ENCODE assay signal across 25 cellular contexts in the genomic region with DNA sequence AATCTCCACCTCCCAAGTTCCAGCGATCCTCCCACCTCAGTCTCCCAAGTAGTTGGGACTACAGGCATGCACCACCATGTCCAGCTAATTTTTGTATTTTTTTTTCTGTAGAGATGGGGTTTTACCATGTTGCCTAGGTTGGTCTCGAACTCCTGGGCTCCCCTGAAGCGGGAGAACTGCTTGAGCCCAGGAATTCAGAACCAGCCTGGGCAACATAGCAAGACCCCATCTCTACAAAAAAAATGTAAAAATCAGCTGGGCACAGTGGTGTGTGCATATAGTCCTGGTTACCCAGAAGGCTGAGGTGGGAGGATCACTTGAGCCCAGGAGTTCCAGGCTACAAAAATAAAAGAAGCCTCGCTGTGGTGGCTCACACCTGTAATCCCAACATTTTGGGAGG. TPM values are rescaled to one million over a fixed set of nuclear protein-coding genes. Genes with fewer than 3 reads are reported as not detected.
A peak's percentile ranks its signal among the peaks of the same experiment; 100 is the strongest.
DNase-seq lines count a peak whose midpoint lies in the region; ATAC-seq, FAIRE-seq and TF ChIP-seq lines count a peak whose summit lies in the region.
"Had no signal": no experiment of that assay in that cellular context is flagged by ENCODE, and none has a peak within 500 bp of the region (broad histone marks: within the 10 kb centered on the region; RNA-seq: fewer than 3 reads in every experiment).

No MANE protein-coding gene starts in this region.

- no peak overlapping the region for H2AFZ ChIP-seq in H1 (ENCODE audit: low read length)
- no peak overlapping the region for H2AFZ ChIP-seq in neuronal stem cell (ENCODE audit: low read length)

- H3K27me3 ChIP-seq in Panc1 (ENCODE audit: control insufficient read depth, insufficient read depth, low read length) (no peaks in the 10 kb centered on the region), H1 (replicated peaks in 1 of 4; ENCODE audit: control insufficient read depth in 3 of 4, extremely low read depth in 1 of 4, insufficient read depth in 3 of 4, low read length in 3 of 4) (no peaks in the 10 kb centered on the region), neuronal stem cell (ENCODE audit: control insufficient read depth in 3 of 3, insufficient read depth in 3 of 3, low read depth in 1 of 3, low read length in 3 of 3) (no peaks in the 10 kb centered on the region), thoracic aorta (replicated peaks; ENCODE audit: insufficient read depth) (no peaks in the 10 kb centered on the region), heart right ventricle (peaks cover 0 to 3% (median 0%) of the 10 kb centered on the region in 7 donors)
- H3K27me3 ChIP-seq: BE2C, BLaER1 had no signal

- POLR2A ChIA-PET in Panc1 (lab: Charles Lee): no interaction called here
- POLR2A ChIA-PET in H1 (lab: Charles Lee; ENCODE audit: partially characterized antibody): interaction anchor here (1.7 to 12.2 kb wide), 2 partner anchors 11 to 21 kb away, joined by 5 to 289 read pairs; partner anchors contain the start of gene ZNF532

- H3K4me1 Mint-ChIP-seq in activated T-helper 1 cell treated with anti-CD3 and anti-CD28 coated beads, Interleukin-12 subunit alpha, Interleukin-12 subunit beta, Interleukin-2, Interleukin-4 antibody, amounts not matched to agents 30 ng/mL and 10 ng/mL and 1 ng/mL, durations not matched to agents 14 hours and 24 hours and 36 hours (ENCODE audit: low read depth): no peaks in the 10 kb centered on the region
- H3K4me1 Mint-ChIP-seq: CD4-positive, alpha-beta memory T cell had no signal

- H4K5ac ChIP-seq in H1 (ENCODE audit: insufficient read length, low read depth, low read length): no peak overlapping the region

- H3K36me3 ChIP-seq in Panc1 (ENCODE audit: control insufficient read depth, insufficient read depth, low read length): no peaks in the 10 kb centered on the region
- H3K36me3 ChIP-seq in H1 (ENCODE audit: control insufficient read depth in 2 of 4, insufficient read depth in 4 of 4, low read length in 3 of 4): no peaks in the 10 kb centered on the region
- H3K36me3 ChIP-seq in neuronal stem cell (replicated peaks in 1 of 2; ENCODE audit: control insufficient read depth in 2 of 2, insufficient read depth in 2 of 2, low read length in 2 of 2): no peaks in the 10 kb centered on the region
- no peaks in the 10 kb centered on the region for H3K36me3 ChIP-seq in thoracic aorta
- no peaks in the 10 kb centered on the region for H3K36me3 ChIP-seq in heart right ventricle
- H3K36me3 ChIP-seq: BE2C, BLaER1 had no signal

- no peak for DNase-seq in Panc1 (ENCODE audit: low read depth, low spot score)
- DNase-seq in H1 (ENCODE audit: low read depth in 1 of 2, low spot score in 2 of 2): no peak
- DNase-seq in neuronal stem cell (ENCODE audit: low spot score): no peak
- no peak for DNase-seq in thoracic aorta (ENCODE audit: low spot score)
- no peak for DNase-seq in NCI-H2171 (lab: John Stamatoyannopoulos, UW)
- DNase-seq in heart right ventricle: no peak
- DNase-seq in activated T-helper 1 cell treated with anti-CD3 and anti-CD28 coated beads, Interleukin-12 subunit alpha, Interleukin-12 subunit beta, Interleukin-2, Interleukin-4 antibody, amounts not matched to agents 30 ng/mL and 10 ng/mL and 1 ng/mL, durations not matched to agents 14 hours and 24 hours and 36 hours (ENCODE audit: low spot score): no peak
- DNase-seq: 8988T; ACHN; BE2C; C1 segment of cervical spinal cord; Caco-2; Calu3; CD4-positive, alpha-beta memory T cell; CD4-positive, CD25-positive, alpha-beta regulatory T cell; CD8-positive, alpha-beta memory T cell; DMS79 treated with DMSO at 0.1 percent for 48 hours; GF-D8 had no signal

- WGBS in H1 (ENCODE audit: extremely low coverage in 1 of 2, insufficient coverage in 1 of 2, insufficient read length in 1 of 2, insufficient replicate concordance in 2 of 2, low coverage in 1 of 2, low lambda C conversion rate in 2 of 2, missing lambda C conversion rate in 1 of 2), 2 experiments: 94% methylated on average over 4 of the region's 4 CpGs; no CpG with 5 or more reads in 1 of the 2 experiments
- WGBS in neuronal stem cell (ENCODE audit: extremely low coverage in 2 of 2, insufficient read length in 2 of 2, insufficient replicate concordance in 1 of 2), 2 donors: no CpG with 5 or more reads among the region's 4 CpGs
- 97% methylated on average over 4 of the region's 4 CpGs for WGBS in heart right ventricle, 2 donors

- H2BK15ac ChIP-seq in H1 (ENCODE audit: low read length) (no peak overlapping the region), neuronal stem cell (ENCODE audit: low read length) (peak overlapping the region; percentile 35)

- H3K14ac ChIP-seq in H1 (ENCODE audit: insufficient read length) (no peak overlapping the region), neuronal stem cell (ENCODE audit: low read length) (no peak overlapping the region)

- no peak for ATAC-seq in Panc1
- no peak for ATAC-seq in thoracic aorta (ENCODE audit: insufficient number of reproducible peaks, low FRiP score, low read depth)
- no peak for ATAC-seq in heart right ventricle
- no peak for ATAC-seq in HG02852 (IDR thresholded peaks at IDR 0.05; ENCODE audit: unreplicated experiment)

- H2BK120ac ChIP-seq in H1 (replicated peaks; ENCODE audit: low read depth, low read length) (no peak overlapping the region), neuronal stem cell (ENCODE audit: low read depth, low read length) (no peak overlapping the region)

- H3K4me1 ChIP-seq in Panc1 (ENCODE audit: control insufficient read depth, insufficient read depth, low read length) (peaks cover 4% of the 10 kb centered on the region), H1 (replicated peaks in 1 of 4; ENCODE audit: control insufficient read depth in 3 of 4, insufficient read depth in 4 of 4, low read length in 3 of 4) (peaks cover 4 to 22% (median 21%) of the 10 kb centered on the region in 4 experiments; a peak in 6 of 7 replicates), neuronal stem cell (ENCODE audit: control insufficient read depth in 2 of 2, insufficient read depth in 1 of 2, low read depth in 1 of 2, low read length in 2 of 2) (peaks cover 9 to 13% of the 10 kb centered on the region in 2 donors), thoracic aorta (ENCODE audit: control insufficient read depth in 1 of 2, low read depth in 2 of 2) (peaks cover 17 to 36% of the 10 kb centered on the region in 2 donors), heart right ventricle (peaks cover 0 to 23% (median 17%) of the 10 kb centered on the region in 9 donors)
- H3K4me1 ChIP-seq: BE2C, Caco-2 had no signal

- FAIRE-seq in H1 (lab: Jason Lieb, UNC): no peak
- FAIRE-seq: A204.1, G401.6, GM12892, GM18507 had no signal

- H3K23me2 ChIP-seq in H1 (ENCODE audit: low read depth, low read length): no peaks in the 10 kb centered on the region; the same call in 1 of the 2 replicates

- H3K79me1 ChIP-seq in H1 (ENCODE audit: low read depth, low read length): no peaks in the 10 kb centered on the region
- H3K79me1 ChIP-seq in neuronal stem cell (ENCODE audit: low read depth, low read length): no peaks in the 10 kb centered on the region

- intact Hi-C loops in Panc1 (cut with micrococcal nuclease; ENCODE audit: unreplicated experiment) (no loop called here), heart right ventricle (cut with DNase I) (loop anchor here in 2 of 10 donors (10.0 kb wide), 1 partner anchor 68 kb away; no protein-coding TSS in a partner anchor)
- intact Hi-C loops in activated T-helper 1 cell treated with anti-CD3 and anti-CD28 coated beads, Interleukin-12 subunit alpha, Interleukin-12 subunit beta, Interleukin-2, Interleukin-4 antibody, amounts not matched to agents 30 ng/mL and 10 ng/mL and 1 ng/mL, durations not matched to agents 14 hours and 24 hours and 36 hours (cut with micrococcal nuclease): no loop called here

- H4K8ac ChIP-seq in H1 (ENCODE audit: extremely low read depth, insufficient read depth, low read length): no peak overlapping the region
- no peak overlapping the region for H4K8ac ChIP-seq in neuronal stem cell (ENCODE audit: low read depth, low read length)

- TF ChIP-seq CTCF in Panc1 (IDR thresholded peaks at IDR 0.05) (no peak), H1 (IDR thresholded peaks at IDR 0.05; ENCODE audit: control extremely low read depth in 1 of 3, insufficient read depth in 1 of 3, low read depth in 1 of 3, low read length in 3 of 3) (no peak), thoracic aorta (IDR thresholded peaks at IDR 0.05) (no peak), heart right ventricle (IDR thresholded peaks at IDR 0.05) (no peak)

- TF ChIP-seq RAD21 in H1 (IDR thresholded peaks at IDR 0.05 in 1 of 2, conservative IDR thresholded peaks at IDR 0.05 in 1 of 2; ENCODE audit: low read depth in 2 of 2, low read length in 2 of 2): no peak

- no peak overlapping the region for H3K4me2 ChIP-seq in H1 (ENCODE audit: insufficient read depth in 1 of 2, low read depth in 2 of 2, low read length in 2 of 2)
- no peak overlapping the region for H3K4me2 ChIP-seq in neuronal stem cell (ENCODE audit: insufficient read depth, low read length, poor library complexity, severe bottlenecking)
- H3K4me2 ChIP-seq: BLaER1 had no signal

- H3K18ac ChIP-seq in H1 (ENCODE audit: extremely low read depth, low read length) (no peak overlapping the region), neuronal stem cell (ENCODE audit: low read length) (no peak overlapping the region)

- H3K27ac Mint-ChIP-seq in activated T-helper 1 cell treated with anti-CD3 and anti-CD28 coated beads, Interleukin-12 subunit alpha, Interleukin-12 subunit beta, Interleukin-2, Interleukin-4 antibody, amounts not matched to agents 30 ng/mL and 10 ng/mL and 1 ng/mL, durations not matched to agents 14 hours and 24 hours and 36 hours: no peak overlapping the region
- H3K27ac Mint-ChIP-seq: CD14-positive monocyte; CD4-positive, alpha-beta memory T cell; CD8-positive, alpha-beta memory T cell had no signal

- no peaks in the 10 kb centered on the region for H3K9me3 Mint-ChIP-seq in activated T-helper 1 cell treated with anti-CD3 and anti-CD28 coated beads, Interleukin-12 subunit alpha, Interleukin-12 subunit beta, Interleukin-2, Interleukin-4 antibody, amounts not matched to agents 30 ng/mL and 10 ng/mL and 1 ng/mL, durations not matched to agents 14 hours and 24 hours and 36 hours

- CTCF ChIA-PET in Panc1 (lab: Charles Lee) (no interaction called here), H1 (lab: Charles Lee; ENCODE audit: partially characterized antibody) (no interaction called here)

- no peak for TF ChIP-seq POLR2A in H1 (IDR thresholded peaks at IDR 0.05; ENCODE audit: control extremely low read depth in 1 of 2, low read depth in 2 of 2, low read length in 2 of 2)

- peak overlapping the region; percentile 88; the same call in 1 of the 2 replicates for H2BK12ac ChIP-seq in H1 (ENCODE audit: low read depth, low read length)
- no peak overlapping the region for H2BK12ac ChIP-seq in neuronal stem cell (ENCODE audit: low read length)

- no peak overlapping the region for H3K9ac ChIP-seq in H1 (replicated peaks in 1 of 4; ENCODE audit: extremely low read depth in 1 of 4, low read depth in 3 of 4, low read length in 3 of 4)
- no peak overlapping the region for H3K9ac ChIP-seq in neuronal stem cell (ENCODE audit: low read depth, low read length, poor library complexity)
- H3K9ac ChIP-seq: BLaER1 had no signal

- in situ Hi-C loops in Panc1 (cut with HindIII; ENCODE audit: low pct_unique_long_range_greater_than_20kb, low sequenced_read_pairs): no loop called here

- H3K4ac ChIP-seq in H1 (replicated peaks; ENCODE audit: insufficient read length, low read depth, low read length): no peak overlapping the region
- no peak overlapping the region for H3K4ac ChIP-seq in neuronal stem cell (ENCODE audit: low read length)

- H3K4me3 ChIP-seq in Panc1 (ENCODE audit: low read depth in 2 of 2, low read length in 2 of 2): no peak overlapping the region
- H3K4me3 ChIP-seq in H1 (ENCODE audit: extremely low read depth in 1 of 4, insufficient read depth in 2 of 4, low read depth in 3 of 4, low read length in 4 of 4): no peak overlapping the region
- no peak overlapping the region for H3K4me3 ChIP-seq in neuronal stem cell (ENCODE audit: low read length in 2 of 2)
- H3K4me3 ChIP-seq in thoracic aorta: no peak overlapping the region
- no peak overlapping the region for H3K4me3 ChIP-seq in heart right ventricle
- H3K4me3 ChIP-seq: BLaER1 had no signal

- H4K20me1 ChIP-seq in H1 (replicated peaks in 1 of 2; ENCODE audit: control insufficient read depth in 1 of 2, insufficient read depth in 2 of 2, low read length in 2 of 2): no peaks in the 10 kb centered on the region
- H4K20me1 ChIP-seq: BLaER1 had no signal

- H3K27ac ChIP-seq in Panc1 (ENCODE audit: low read length) (peak overlapping the region; percentile 74; the same call in 1 of the 2 replicates), H1 (ENCODE audit: low read depth, low read length) (no peak overlapping the region), neuronal stem cell (replicated peaks; ENCODE audit: low read length) (no peak overlapping the region), thoracic aorta (peak overlapping the region; percentile 10 to 81), heart right ventricle (no peak overlapping the region)
- H3K27ac ChIP-seq: BLaER1 had no signal

- H3K9me3 ChIP-seq in Panc1 (ENCODE audit: control insufficient read depth, insufficient read depth, low read depth, low read length) (no peaks in the 10 kb centered on the region), H1 (ENCODE audit: insufficient read depth in 2 of 2, low read depth in 1 of 2, low read length in 1 of 2) (no peaks in the 10 kb centered on the region), neuronal stem cell (replicated peaks in 1 of 2; ENCODE audit: control insufficient read depth in 2 of 2, insufficient read depth in 1 of 2, low read depth in 1 of 2, low read length in 2 of 2) (peaks cover 0 to 6% of the 10 kb centered on the region in 2 donors), thoracic aorta (no peaks in the 10 kb centered on the region), heart right ventricle (no peaks in the 10 kb centered on the region)
- H3K9me3 ChIP-seq: BE2C, Caco-2 had no signal

- H3K4me3 Mint-ChIP-seq in activated T-helper 1 cell treated with anti-CD3 and anti-CD28 coated beads, Interleukin-12 subunit alpha, Interleukin-12 subunit beta, Interleukin-2, Interleukin-4 antibody, amounts not matched to agents 30 ng/mL and 10 ng/mL and 1 ng/mL, durations not matched to agents 14 hours and 24 hours and 36 hours: no peak overlapping the region
- H3K4me3 Mint-ChIP-seq: CD14-positive monocyte; CD4-positive, alpha-beta memory T cell; CD4-positive, CD25-positive, alpha-beta regulatory T cell; CD8-positive, alpha-beta memory T cell had no signal

- H3K56ac ChIP-seq in H1 (replicated peaks; ENCODE audit: insufficient read length, low read depth, low read length): no peak overlapping the region

- H2BK20ac ChIP-seq in H1 (ENCODE audit: low read length): 0 out of 2 replicates have a peak overlapping the region, but pooled peaks have one; percentile 66

- H3K79me2 ChIP-seq in H1 (ENCODE audit: control insufficient read depth in 1 of 2, insufficient read depth in 2 of 2, low read length in 2 of 2): no peaks in the 10 kb centered on the region

- peaks cover 19% of the 10 kb centered on the region for H3K27me3 Mint-ChIP-seq in activated T-helper 1 cell treated with anti-CD3 and anti-CD28 coated beads, Interleukin-12 subunit alpha, Interleukin-12 subunit beta, Interleukin-2, Interleukin-4 antibody, amounts not matched to agents 30 ng/mL and 10 ng/mL and 1 ng/mL, durations not matched to agents 14 hours and 24 hours and 36 hours (ENCODE audit: insufficient read depth)

- no peaks in the 10 kb centered on the region for H3K36me3 Mint-ChIP-seq in activated T-helper 1 cell treated with anti-CD3 and anti-CD28 coated beads, Interleukin-12 subunit alpha, Interleukin-12 subunit beta, Interleukin-2, Interleukin-4 antibody, amounts not matched to agents 30 ng/mL and 10 ng/mL and 1 ng/mL, durations not matched to agents 14 hours and 24 hours and 36 hours (ENCODE audit: low read depth)
- H3K36me3 Mint-ChIP-seq: CD14-positive monocyte; CD4-positive, alpha-beta memory T cell; CD4-positive, CD25-positive, alpha-beta regulatory T cell had no signal

- TF ChIP-seq EP300 in H1 (IDR thresholded peaks at IDR 0.05; ENCODE audit: borderline replicate concordance in 1 of 2, low read depth in 2 of 2, low read length in 2 of 2): no peak

- H4K91ac ChIP-seq in H1 (replicated peaks; ENCODE audit: insufficient read length, low read length) (peak overlapping the region; percentile 20), neuronal stem cell (ENCODE audit: low read depth, low read length, poor library complexity) (no peak overlapping the region)

- BruUV-seq in Panc1 (replicated peaks; lab: Mats Ljungman, UMichigan): no TSS peak

- H3K23ac ChIP-seq in H1 (ENCODE audit: insufficient read length) (no peak overlapping the region), neuronal stem cell (ENCODE audit: low read depth, low read length, poor library complexity) (no peak overlapping the region)

- H2BK5ac ChIP-seq in H1 (ENCODE audit: low read depth, low read length) (no peak overlapping the region), neuronal stem cell (ENCODE audit: low read length) (no peak overlapping the region)

- H2AK5ac ChIP-seq in H1 (ENCODE audit: low read depth, low read length) (no peak overlapping the region), neuronal stem cell (ENCODE audit: low read depth, low read length) (no peak overlapping the region)

RNA-seq across cellular contexts. Expression of gene ZNF532, which starts 12.0 kb away (rescaled TPM):
- total RNA-seq in Panc1 (2021; ENCODE audit: unreplicated experiment) (49.8 TPM), thoracic aorta (100 to 1,000 TPM; 133 to 211 TPM), heart right ventricle (10 to 100 TPM; 53.4 to 71.4 (median 66.8) TPM)
- 33.3 TPM for polyA plus RNA-seq in Panc1 (2012; ENCODE audit: insufficient read length)
- 240 and 241 TPM in 2 replicates for total RNA-seq in H1 (2021; fragmentation: NEBNext Ultra II Directional; extraction: Animal tissue kit (Norgen Biotek cat#: 25700))
- polyA plus RNA-seq in H1 (2011; rRNA removed) (132 and 143 TPM in 2 replicates), heart right ventricle (10 to 100 TPM; 13.8 to 26.0 TPM)
- 148 TPM for polyA plus RNA-seq in H1 (2011; cell fraction: cytosol; rRNA removed)
- 482 TPM for polyA plus RNA-seq in H1 (2011; cell fraction: nucleus; rRNA removed)
- 101 to 122 TPM (median 117 TPM) in 4 replicates for polyA plus RNA-seq in H1 (2012, experiment 1 of 2)
- polyA plus RNA-seq in H1 (2012, experiment 2 of 2): 7.5 TPM
- polyA plus RNA-seq in H1 (2013, experiment 1 of 2): 144 TPM
- polyA plus RNA-seq in H1 (2013, experiment 2 of 2): 132 TPM
- polyA minus RNA-seq in H1 (2011; rRNA and poly(A)+ RNA removed): 742 and 919 TPM in 2 replicates
- polyA minus RNA-seq in H1 (2011; cell fraction: cytosol; rRNA and poly(A)+ RNA removed): 169 TPM
- polyA minus RNA-seq in H1 (2011; cell fraction: nucleus; rRNA and poly(A)+ RNA removed): 575 TPM
- 101 TPM for polyA plus RNA-seq in neuronal stem cell (2013, experiment 1 of 2)
- 101 TPM for polyA plus RNA-seq in neuronal stem cell (2013, experiment 2 of 2)
- 0.71 and 1.5 TPM in 2 replicates for total RNA-seq in activated T-helper 1 cell treated with anti-CD3 and anti-CD28 coated beads, Interleukin-12 subunit alpha, Interleukin-12 subunit beta, Interleukin-2, Interleukin-4 antibody, amounts not matched to agents 30 ng/mL and 10 ng/mL and 1 ng/mL, durations not matched to agents 14 hours and 24 hours and 36 hours

Comparison
In these comparisons a context has a peak if more than half of its experiments do, and no peak if none do; other contexts are left out.
1. H3K27ac ChIP-seq: peak in Panc1 (single experiment) and thoracic aorta (2 of 2); none in H1 (single experiment), neuronal stem cell (single experiment) and heart right ventricle (0 of 10).
2. RNA of gene ZNF532, which starts 12.0 kb away (total RNA-seq): 240 to 241 TPM in H1, 133 to 211 TPM in thoracic aorta, 53.4 to 71.4 TPM in heart right ventricle and 49.8 TPM in Panc1 (single experiment); 0.71 to 1.5 TPM in activated T-helper 1 cell treated with anti-CD3 and anti-CD28 coated beads, Interleukin-12 subunit alpha, Interleukin-12 subunit beta, Interleukin-2, Interleukin-4 antibody, amounts not matched to agents 30 ng/mL and 10 ng/mL and 1 ng/mL, durations not matched to agents 14 hours and 24 hours and 36 hours; every median in the first group is over 10 times any median in the second.